ENCODE assay signal across 9 cellular contexts in the genomic region with DNA sequence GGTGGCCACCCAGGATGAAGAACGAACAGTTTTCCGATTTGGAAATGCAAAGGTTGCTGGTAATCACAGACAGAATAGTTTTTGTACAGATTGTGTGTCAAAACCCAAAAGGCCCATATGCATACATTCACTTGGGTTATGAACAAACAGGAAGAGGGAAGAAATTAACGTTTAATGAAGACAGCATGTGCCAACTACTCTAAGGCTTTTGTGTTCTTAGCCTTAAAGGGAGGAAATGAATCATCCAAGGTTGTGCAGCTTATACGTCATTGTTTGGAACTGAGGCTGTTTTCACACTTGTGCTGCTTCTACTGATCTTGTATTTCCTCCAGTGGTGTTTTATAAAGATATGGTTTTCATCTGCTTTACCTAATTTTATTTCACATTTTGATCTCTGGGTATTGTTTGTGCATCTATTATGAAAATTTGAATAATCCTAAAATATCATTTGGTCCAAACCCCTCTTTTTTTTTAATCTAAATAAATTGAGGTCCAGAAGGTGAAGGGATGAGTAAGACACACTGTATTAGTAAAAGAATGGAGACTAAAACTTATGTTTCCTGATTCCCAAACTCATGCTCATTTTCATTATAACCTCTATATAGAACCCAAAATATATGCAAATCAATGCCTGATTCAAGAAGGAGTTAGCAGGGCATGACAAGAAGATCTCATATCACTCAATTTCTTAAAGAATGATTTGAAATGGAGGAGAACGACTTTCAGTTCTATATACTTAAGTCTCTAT.
DNase-seq lines count a peak whose midpoint lies in the region; TF ChIP-seq lines count a peak whose summit lies in the region.
"Had no signal": no experiment of that assay in that cellular context is flagged by ENCODE, and none has a peak within 500 bp of the region (broad histone marks: within the 10 kb centered on the region; RNA-seq: fewer than 3 reads in every experiment).

No MANE protein-coding gene starts in this region.

- intact Hi-C loops in dorsolateral prefrontal cortex (cut with DNase I) (no loop called here), Caco-2 (cut with micrococcal nuclease; ENCODE audit: unreplicated experiment) (no loop called here)

- H3K4me3 ChIP-seq in astrocyte of the spinal cord (ENCODE audit: low read depth, low read length) (no peak overlapping the region), hepatocyte (no peak overlapping the region), dorsolateral prefrontal cortex (no peak overlapping the region), Caco-2 (ENCODE audit: low read depth, low read length) (no peak overlapping the region)

- no peaks in the 10 kb centered on the region for H3K27me3 ChIP-seq in hepatocyte
- no peaks in the 10 kb centered on the region for H3K27me3 ChIP-seq in dorsolateral prefrontal cortex
- no peaks in the 10 kb centered on the region for H3K27me3 ChIP-seq in Caco-2 (replicated peaks; ENCODE audit: control insufficient read depth, insufficient read depth, low read length)

- H3K9me3 Mint-ChIP-seq in Caco-2 (ENCODE audit: unreplicated experiment), result no peaks in the 10 kb centered on the region

- no peak overlapping the region for H2AFZ ChIP-seq in hepatocyte

- no peaks in the 10 kb centered on the region for H4K20me1 ChIP-seq in hepatocyte (ENCODE audit: insufficient read depth, poor library complexity, severe bottlenecking)

- DNase-seq in DMS153 treated with DMSO at 0.1 percent for 48 hours (lab: John Stamatoyannopoulos, UW; ENCODE audit: unreplicated experiment) (peak; percentile 21), HPDE6-E6E7 (ENCODE audit: extremely low spot score) (peak; percentile 23), astrocyte of the spinal cord (ENCODE audit: low read depth, low spot score) (peak; percentile 89), mucosa of gallbladder (ENCODE audit: low spot score) (peak; percentile 15), hepatocyte (ENCODE audit: low spot score) (no peak), dorsolateral prefrontal cortex (no peak), hepatic stellate cell (ENCODE audit: low spot score) (no peak), Caco-2 (no peak)
- DNase-seq: stimulated activated CD4-positive, alpha-beta T cell treated with anti-CD3 and anti-CD28 coated beads, Interleukin-1b, Interleukin-23, amount 100 ng/mL, for 48 hours had no signal

- H3K27me3 Mint-ChIP-seq in Caco-2 (ENCODE audit: insufficient read depth, unreplicated experiment), result peaks cover 3% of the 10 kb centered on the region

- no peak overlapping the region for H3K4me3 Mint-ChIP-seq in Caco-2 (ENCODE audit: unreplicated experiment)

- POLR2A ChIA-PET in Caco-2 (lab: Charles Lee), result no interaction called here

- no peaks in the 10 kb centered on the region for H3K36me3 Mint-ChIP-seq in Caco-2 (ENCODE audit: insufficient read depth, unreplicated experiment)

- H3K9me2 ChIP-seq in hepatocyte (replicated peaks; ENCODE audit: insufficient read depth), result no peaks in the 10 kb centered on the region

- CTCF ChIA-PET in Caco-2 (lab: Charles Lee), result no interaction called here

- WGBS in hepatocyte (ENCODE audit: low lambda C conversion rate, missing lambda C conversion rate), result 73% methylated on average over 5 of the region's 5 CpGs

- no peak overlapping the region for H3K27ac Mint-ChIP-seq in Caco-2 (ENCODE audit: unreplicated experiment)

- TF ChIP-seq CTCF in astrocyte of the spinal cord (IDR thresholded peaks at IDR 0.05; ENCODE audit: low read depth, low read length), result no peak
- no peak for TF ChIP-seq CTCF in hepatocyte (IDR thresholded peaks at IDR 0.05; ENCODE audit: poor library complexity)
- TF ChIP-seq CTCF in dorsolateral prefrontal cortex (IDR thresholded peaks at IDR 0.05 in 54 of 56, conservative IDR thresholded peaks at IDR 0.05 in 2 of 56; ENCODE audit: low read depth in 1 of 56, partially characterized antibody in 56 of 56), result no peak
- TF ChIP-seq CTCF in Caco-2 (IDR thresholded peaks at IDR 0.05; ENCODE audit: insufficient read depth in 1 of 2, low read depth in 1 of 2, low read length in 1 of 2, severe bottlenecking in 1 of 2, unreplicated experiment in 1 of 2), result no peak

- H3K79me2 ChIP-seq in hepatocyte, result no peaks in the 10 kb centered on the region

- in situ Hi-C loops in astrocyte of the spinal cord (cut with HindIII; ENCODE audit: low sequenced_read_pairs), result no loop called here

- no peaks in the 10 kb centered on the region for H3K4me1 ChIP-seq in hepatocyte (ENCODE audit: insufficient read depth)
- no peaks in the 10 kb centered on the region for H3K4me1 ChIP-seq in Caco-2

- BruUV-seq in Caco-2 (replicated peaks; lab: Mats Ljungman, UMichigan), result no TSS peak

- no peaks in the 10 kb centered on the region for H3K9me3 ChIP-seq in hepatocyte (ENCODE audit: low read depth)
- no peaks in the 10 kb centered on the region for H3K9me3 ChIP-seq in Caco-2

- H3K36me3 ChIP-seq in hepatocyte (replicated peaks; ENCODE audit: insufficient read depth, low read depth) (no peaks in the 10 kb centered on the region), Caco-2 (ENCODE audit: control insufficient read depth, insufficient read depth, low read length) (no peaks in the 10 kb centered on the region)

- H3K4me1 Mint-ChIP-seq in Caco-2 (ENCODE audit: low read depth, unreplicated experiment), result no peaks in the 10 kb centered on the region

- H3K4me2 ChIP-seq in hepatocyte, result no peak overlapping the region

- H3K27ac ChIP-seq in hepatocyte (no peak overlapping the region), dorsolateral prefrontal cortex (peak overlapping the region in 1 of 59 donors; percentile 15)

Comparison
In these comparisons a context has a peak if more than half of its experiments do, and no peak if none do; other contexts are left out.
1. DNase-seq: peak in DMS153 treated with DMSO at 0.1 percent for 48 hours (single experiment), HPDE6-E6E7 (single experiment), astrocyte of the spinal cord (single experiment) and mucosa of gallbladder (single experiment); none in hepatocyte (single experiment), dorsolateral prefrontal cortex (0 of 10), hepatic stellate cell (single experiment) and Caco-2 (0 of 2).